Comparison of ENCODE assay signal across 8 cellular contexts in genomic region chr10:119305860-119306513, GRCh38.
DNase-seq lines count a peak whose midpoint lies in the region; ATAC-seq, FAIRE-seq and TF ChIP-seq lines count a peak whose summit lies in the region.

No MANE protein-coding gene starts in this region.

- peak overlapping the region; percentile 21 to 52 for H3K4me3 Mint-ChIP-seq in CD14-positive monocyte

- H3K36me3 Mint-ChIP-seq in CD14-positive monocyte: peaks cover 0 to 8% of the 10 kb centered on the region in 2 donors
- H3K36me3 Mint-ChIP-seq in activated naive CD4-positive, alpha-beta T cell treated with anti-CD3 and anti-CD28 coated beads, Interleukin-2, amount 50 U/mL, for 72 hours: no peaks in the 10 kb centered on the region

- FAIRE-seq in keratinocyte (lab: Jason Lieb, UNC): peak; percentile 96

- H3K27me3 ChIP-seq in keratinocyte (ENCODE audit: control insufficient read depth, extremely low read depth, insufficient read depth, low read length): no peaks in the 10 kb centered on the region

- no peaks in the 10 kb centered on the region for H4K20me1 ChIP-seq in keratinocyte (ENCODE audit: control insufficient read depth, extremely low read depth, insufficient read depth, low read length)

- H3K36me3 ChIP-seq in keratinocyte (ENCODE audit: control insufficient read depth in 2 of 2, extremely low read depth in 1 of 2, insufficient read depth in 2 of 2, low read length in 2 of 2): no peaks in the 10 kb centered on the region

- H3K9me1 ChIP-seq in keratinocyte (ENCODE audit: control insufficient read depth, extremely low read depth, insufficient read depth, low read length): peaks cover 2% of the 10 kb centered on the region

- dilution Hi-C loops in keratinocyte (cut with MboI; ENCODE audit: extremely low pct_ligation_motif_present, low sequenced_read_pairs): no loop called here

- peak overlapping the region in 2 of 3 experiments; percentile 15 to 36 for H3K4me3 ChIP-seq in keratinocyte (ENCODE audit: control insufficient read depth in 2 of 3, extremely low read depth in 1 of 3, insufficient read depth in 2 of 3, low read depth in 1 of 3, low read length in 3 of 3)

- H3K9me3 Mint-ChIP-seq in CD14-positive monocyte: peaks cover 0 to 2% (median 0%) of the 10 kb centered on the region in 7 donors
- no peaks in the 10 kb centered on the region for H3K9me3 Mint-ChIP-seq in activated naive CD4-positive, alpha-beta T cell treated with anti-CD3 and anti-CD28 coated beads, Interleukin-2, amount 50 U/mL, for 72 hours

- DNase-seq in CD14-positive monocyte (ENCODE audit: low spot score) (peak; percentile 93), SKM-1 (lab: John Stamatoyannopoulos, UW; ENCODE audit: unreplicated experiment) (peak; percentile 84), keratinocyte (ENCODE audit: low read depth, low spot score) (peak; percentile 97), NCI-H146 (lab: John Stamatoyannopoulos, UW) (no peak)
- DNase-seq in activated naive CD4-positive, alpha-beta T cell treated with anti-CD3 and anti-CD28 coated beads, Interleukin-2, amount 50 U/mL, for 72 hours (ENCODE audit: low spot score in 2 of 2): peak; percentile 84 to 94
- peak; percentile 92 for DNase-seq in stimulated activated CD4-positive, alpha-beta T cell treated with anti-CD3 and anti-CD28 coated beads, Interleukin-4, amount 100 ng/mL, for 24 hours

- TF ChIP-seq CTCF in CD14-positive monocyte (IDR thresholded peaks at IDR 0.05) (no peak), keratinocyte (optimal IDR thresholded peaks at IDR 0.05 in 1 of 3, IDR thresholded peaks at IDR 0.05 in 1 of 3, conservative IDR thresholded peaks at IDR 0.05 in 1 of 3; ENCODE audit: extremely low read depth in 1 of 3, insufficient read depth in 2 of 3, low read length in 3 of 3) (no peak)

- peaks cover 43% of the 10 kb centered on the region for H3K4me1 Mint-ChIP-seq in CD14-positive monocyte

- H3K79me2 ChIP-seq in keratinocyte (ENCODE audit: control insufficient read depth, insufficient read depth, low read length): no peaks in the 10 kb centered on the region

- peak overlapping the region; percentile 60 for H3K4me2 ChIP-seq in keratinocyte (ENCODE audit: control insufficient read depth, extremely low read depth, insufficient read depth, low read depth, low read length)

- H3K4me1 ChIP-seq in keratinocyte (ENCODE audit: control insufficient read depth, extremely low read depth, insufficient read depth, low read length): peaks cover 46% of the 10 kb centered on the region

- H2AFZ ChIP-seq in keratinocyte (ENCODE audit: control insufficient read depth, low read length): peak overlapping the region; percentile 24

- intact Hi-C loops in CD14-positive monocyte (cut with micrococcal nuclease): loop anchor here (2.0 to 10.0 kb wide), 5 partner anchors 34 to 101 kb away; partner anchors contain the start of gene GRK5 (in 1 of the 2)

- H3K27ac Mint-ChIP-seq in CD14-positive monocyte: peak overlapping the region in 6 of 7 donors; percentile 59 to 94 (median 80)
- peak overlapping the region; percentile 92 to 99 for H3K27ac Mint-ChIP-seq in activated naive CD4-positive, alpha-beta T cell treated with anti-CD3 and anti-CD28 coated beads, Interleukin-2, amount 50 U/mL, for 72 hours

- H3K27ac ChIP-seq in keratinocyte (ENCODE audit: control insufficient read depth, insufficient read depth, low read length): peak overlapping the region; percentile 83

- H3K9ac ChIP-seq in keratinocyte (ENCODE audit: control insufficient read depth, extremely low read depth, insufficient read depth, low read length): peak overlapping the region; percentile 33

- peaks cover 14 to 33% (median 28%) of the 10 kb centered on the region in 3 donors for H3K27me3 Mint-ChIP-seq in CD14-positive monocyte (ENCODE audit: low read depth in 3 of 3)

- ATAC-seq in GM19372 (IDR thresholded peaks at IDR 0.05; ENCODE audit: low read depth, unreplicated experiment) (peak; percentile 47), HG03469 (IDR thresholded peaks at IDR 0.05; ENCODE audit: unreplicated experiment) (peak; percentile 45)
- peak; percentile 80 to 84 for ATAC-seq in activated naive CD4-positive, alpha-beta T cell treated with anti-CD3 and anti-CD28 coated beads, Interleukin-2, amount 50 U/mL, for 72 hours

- H3K9me3 ChIP-seq in keratinocyte (ENCODE audit: control insufficient read depth, low read depth, low read length): no peaks in the 10 kb centered on the region
